In the genomic region with DNA sequence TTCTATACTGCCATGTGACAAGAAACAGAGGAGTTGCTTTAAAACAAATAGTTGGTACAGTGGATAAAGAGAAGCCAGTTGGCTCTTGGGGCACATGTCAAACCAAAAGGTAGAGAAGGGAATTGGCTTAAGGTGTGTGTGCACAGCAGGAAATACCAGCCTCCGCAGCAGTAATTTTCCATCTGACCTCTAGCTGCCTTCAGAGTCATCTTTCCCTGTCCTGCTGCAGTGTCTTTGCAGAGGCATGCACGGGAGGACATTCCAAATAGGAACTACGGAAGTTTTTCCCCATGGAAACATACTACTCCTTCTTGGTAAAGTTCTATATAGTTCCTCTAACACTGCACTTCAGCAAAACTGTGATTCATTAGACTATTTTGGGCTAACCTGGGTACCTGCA, we compare ENCODE assay signal across 23 cellular contexts.
DNase-seq lines count a peak whose midpoint lies in the region; ATAC-seq and TF ChIP-seq lines count a peak whose summit lies in the region.
"Had no signal": no experiment of that assay in that cellular context is flagged by ENCODE, and none has a peak within 500 bp of the region (broad histone marks: within the 10 kb centered on the region; RNA-seq: fewer than 3 reads in every experiment).

No MANE protein-coding gene starts in this region.

- H3K27me3 Mint-ChIP-seq in nephron (ENCODE audit: low read depth) (no peaks in the 10 kb centered on the region), GM23338 (ENCODE audit: insufficient read depth, low read depth, poor library complexity) (no peaks in the 10 kb centered on the region)
- H3K27me3 Mint-ChIP-seq: IgD-negative memory B cell had no signal

- 4% methylated on average over 3 of the region's 3 CpGs for WGBS in mammary epithelial cell (ENCODE audit: low coverage, missing lambda C conversion rate)

- H3K9ac ChIP-seq in mammary epithelial cell (ENCODE audit: insufficient read depth, low read length): no peak overlapping the region
- H3K9ac ChIP-seq: GM23248 had no signal

- H4K20me1 ChIP-seq in mammary epithelial cell (ENCODE audit: insufficient read depth, low read length) (no peaks in the 10 kb centered on the region), GM23338 (replicated peaks; ENCODE audit: insufficient read depth) (no peaks in the 10 kb centered on the region; the same call in 1 of the 2 replicates)

- ATAC-seq in Right ventricle myocardium superior (ENCODE audit: poor library complexity) (peak; percentile 55), GM23338 (no peak)
- no peak for ATAC-seq in stimulated activated effector memory CD8-positive, alpha-beta T cell treated with anti-CD3 and anti-CD28 coated beads, Interleukin-12 subunit alpha, Interleukin-12 subunit beta, amount 100 ng/mL, for 72 hours
- ATAC-seq: GM12878, Panc1 had no signal

- H3K9me3 Mint-ChIP-seq in nephron (no peaks in the 10 kb centered on the region), GM23338 (no peaks in the 10 kb centered on the region)
- H3K9me3 Mint-ChIP-seq in stimulated activated effector memory CD8-positive, alpha-beta T cell treated with anti-CD3 and anti-CD28 coated beads, Interleukin-12 subunit alpha, Interleukin-12 subunit beta, amount 100 ng/mL, for 72 hours: no peaks in the 10 kb centered on the region
- H3K9me3 Mint-ChIP-seq: CD14-positive monocyte, IgD-negative memory B cell had no signal

- H3K27ac Mint-ChIP-seq in nephron (peak overlapping the region; percentile 40 to 96 (median 78)), GM23338 (no peak overlapping the region)
- no peak overlapping the region for H3K27ac Mint-ChIP-seq in stimulated activated effector memory CD8-positive, alpha-beta T cell treated with anti-CD3 and anti-CD28 coated beads, Interleukin-12 subunit alpha, Interleukin-12 subunit beta, amount 100 ng/mL, for 72 hours
- H3K27ac Mint-ChIP-seq: CD14-positive monocyte had no signal

- no TSS peak for BruUV-seq in mammary epithelial cell (replicated peaks; lab: Mats Ljungman, UMichigan)

- H3K36me3 Mint-ChIP-seq in nephron (ENCODE audit: low read depth): peaks cover 59% of the 10 kb centered on the region
- peaks cover 28% of the 10 kb centered on the region for H3K36me3 Mint-ChIP-seq in GM23338 (ENCODE audit: low read depth)
- H3K36me3 Mint-ChIP-seq in stimulated activated effector memory CD8-positive, alpha-beta T cell treated with anti-CD3 and anti-CD28 coated beads, Interleukin-12 subunit alpha, Interleukin-12 subunit beta, amount 100 ng/mL, for 72 hours: peaks cover 54% of the 10 kb centered on the region

- CTCF ChIA-PET in mammary epithelial cell (lab: Charles Lee; ENCODE audit: low non-redundant PET): no interaction called here

- no peaks in the 10 kb centered on the region for H3K9me2 ChIP-seq in GM23338 (ENCODE audit: insufficient read depth)

- H3K9me3 ChIP-seq in left ventricle myocardium inferior (replicated peaks): no peaks in the 10 kb centered on the region
- H3K9me3 ChIP-seq in mammary epithelial cell (replicated peaks; ENCODE audit: insufficient read depth, low read length): no peaks in the 10 kb centered on the region
- H3K9me3 ChIP-seq: HAP-1, SJCRH30 had no signal

- DNase-seq in Right ventricle myocardium superior (no peak), left ventricle myocardium inferior (no peak), G401 (ENCODE audit: low spot score) (peak; percentile 38), mammary epithelial cell (peak; percentile 32), GM23338 (ENCODE audit: low spot score) (no peak), SK-N-DZ (ENCODE audit: low spot score) (no peak)
- no peak for DNase-seq in stimulated activated effector memory CD8-positive, alpha-beta T cell treated with anti-CD3 and anti-CD28 coated beads, Interleukin-12 subunit alpha, Interleukin-12 subunit beta, amount 100 ng/mL, for 72 hours (ENCODE audit: low spot score in 2 of 2)
- DNase-seq: MV-4-11; NCI-H1105 treated with DMSO at 0.1 percent for 48 hours; NCI-H2029 treated with DMSO at 0.1 percent for 48 hours; NCI-H2171; NCI-H345; NCI-H524; NCI-H774; NK-92 treated with Interleukin-12 subunit alpha and Interleukin-12 subunit beta, amount 100 ng/mL, for 24 hours; SJCRH30 had no signal

- dilution Hi-C loops in mammary epithelial cell (cut with HindIII; ENCODE audit: low sequenced_read_pairs): no loop called here

- H3K4me2 ChIP-seq in mammary epithelial cell (ENCODE audit: insufficient read depth, low read depth, low read length): peak overlapping the region; percentile 54
- no peak overlapping the region for H3K4me2 ChIP-seq in GM23338

- no peak overlapping the region for H3K27ac ChIP-seq in left ventricle myocardium inferior (replicated peaks)
- H3K27ac ChIP-seq in mammary epithelial cell (ENCODE audit: insufficient read depth, low read depth, low read length): peak overlapping the region; percentile 64
- no peak overlapping the region for H3K27ac ChIP-seq in GM23338 (ENCODE audit: low read depth)
- H3K27ac ChIP-seq: GM23248, SJCRH30 had no signal

- H3K4me3 ChIP-seq in left ventricle myocardium inferior (no peak overlapping the region), mammary epithelial cell (replicated peaks in 1 of 3; ENCODE audit: insufficient read depth in 1 of 3, low read depth in 2 of 3, low read length in 3 of 3) (no peak overlapping the region), GM23338 (no peak overlapping the region)
- H3K4me3 ChIP-seq: GM12878, GM23248, HAP-1, SJCRH30 had no signal

- in situ Hi-C loops in G401 (cut with HindIII; ENCODE audit: low sequenced_read_pairs): no loop called here
- in situ Hi-C loops in mammary epithelial cell (cut with MboI; ENCODE audit: low sequenced_read_pairs in 2 of 2): no loop called here

- TF ChIP-seq CTCF in left ventricle myocardium inferior (IDR thresholded peaks at IDR 0.05; ENCODE audit: borderline replicate concordance) (no peak), mammary epithelial cell (conservative IDR thresholded peaks at IDR 0.05 in 1 of 2, IDR thresholded peaks at IDR 0.05 in 1 of 2; ENCODE audit: extremely low read depth in 1 of 2, insufficient read depth in 1 of 2, low read depth in 1 of 2, low read length in 2 of 2) (no peak), nephron (IDR thresholded peaks at IDR 0.05; ENCODE audit: unreplicated experiment in 3 of 3) (no peak), GM23338 (conservative IDR thresholded peaks at IDR 0.05; ENCODE audit: low read depth in 2 of 2) (no peak)

- H2AFZ ChIP-seq in mammary epithelial cell (ENCODE audit: low read depth, low read length) (no peak overlapping the region), GM23338 (no peak overlapping the region)
- H2AFZ ChIP-seq: GM23248 had no signal

- H3K4me3 Mint-ChIP-seq in nephron (no peak overlapping the region), GM23338 (no peak overlapping the region)
- no peak overlapping the region for H3K4me3 Mint-ChIP-seq in stimulated activated effector memory CD8-positive, alpha-beta T cell treated with anti-CD3 and anti-CD28 coated beads, Interleukin-12 subunit alpha, Interleukin-12 subunit beta, amount 100 ng/mL, for 72 hours
- H3K4me3 Mint-ChIP-seq: CD14-positive monocyte, IgD-negative memory B cell had no signal

- intact Hi-C loops in Right ventricle myocardium superior (cut with DNase I): no loop called here
- intact Hi-C loops in left ventricle myocardium inferior (cut with micrococcal nuclease): no loop called here
- intact Hi-C loops in mammary epithelial cell (cut with micrococcal nuclease): no loop called here

- peaks cover 26% of the 10 kb centered on the region for H3K4me1 ChIP-seq in left ventricle myocardium inferior
- peaks cover 35% of the 10 kb centered on the region for H3K4me1 ChIP-seq in mammary epithelial cell (ENCODE audit: insufficient read depth, low read length)
- H3K4me1 ChIP-seq in GM23338 (ENCODE audit: insufficient read depth): no peaks in the 10 kb centered on the region
- H3K4me1 ChIP-seq: SJCRH30 had no signal

- H3K4me1 Mint-ChIP-seq in nephron: no peaks in the 10 kb centered on the region
- H3K4me1 Mint-ChIP-seq in GM23338: no peaks in the 10 kb centered on the region; the same call in 2 of the 3 replicates
- H3K4me1 Mint-ChIP-seq in stimulated activated effector memory CD8-positive, alpha-beta T cell treated with anti-CD3 and anti-CD28 coated beads, Interleukin-12 subunit alpha, Interleukin-12 subunit beta, amount 100 ng/mL, for 72 hours: peaks cover 10% of the 10 kb centered on the region
- H3K4me1 Mint-ChIP-seq: CD14-positive monocyte had no signal

- no peaks in the 10 kb centered on the region for H3F3A ChIP-seq in GM23338 (replicated peaks; ENCODE audit: low read depth)

- peaks cover 7% of the 10 kb centered on the region for H3K79me2 ChIP-seq in mammary epithelial cell (ENCODE audit: insufficient read depth, low read length)
- 0 out of 2 replicates have a peak, but pooled peaks cover 1% of the 10 kb centered on the region for H3K79me2 ChIP-seq in GM23338 (replicated peaks; ENCODE audit: insufficient read depth)

- peaks cover 69% of the 10 kb centered on the region for H3K36me3 ChIP-seq in left ventricle myocardium inferior
- peaks cover 12% of the 10 kb centered on the region for H3K36me3 ChIP-seq in mammary epithelial cell (ENCODE audit: insufficient read depth, low read length)
- H3K36me3 ChIP-seq in GM23338 (ENCODE audit: insufficient read depth): peaks cover 15% of the 10 kb centered on the region

- H3K27me3 ChIP-seq in left ventricle myocardium inferior (ENCODE audit: low read depth): no peaks in the 10 kb centered on the region
- no peaks in the 10 kb centered on the region for H3K27me3 ChIP-seq in mammary epithelial cell (ENCODE audit: insufficient read depth, low read length)
- no peaks in the 10 kb centered on the region for H3K27me3 ChIP-seq in GM23338 (ENCODE audit: insufficient read depth)
- H3K27me3 ChIP-seq: SJCRH30 had no signal

TF ChIP-seq in GM23338, 12 proteins besides CTCF, POLR2A, EP300 and RAD21 (continues in another document):
- TF ChIP-seq JUNB (IDR thresholded peaks at IDR 0.05; ENCODE audit: unreplicated experiment): no peak
- no peak for TF ChIP-seq EZH2 (IDR thresholded peaks at IDR 0.05; ENCODE audit: low read depth, unreplicated experiment)
- no peak for TF ChIP-seq NANOG (IDR thresholded peaks at IDR 0.05; ENCODE audit: borderline replicate concordance)
- no peak for TF ChIP-seq ZNF331 (CRISPR knock-in tag; IDR thresholded peaks at IDR 0.05; ENCODE audit: low read depth)

Comparison
In these comparisons a context has a peak if more than half of its experiments do, and no peak if none do; other contexts are left out.
1. DNase-seq: peak in G401 (single experiment) and mammary epithelial cell (single experiment); none in Right ventricle myocardium superior (single experiment), left ventricle myocardium inferior (single experiment), GM23338 (single experiment), stimulated activated effector memory CD8-positive, alpha-beta T cell treated with anti-CD3 and anti-CD28 coated beads, Interleukin-12 subunit alpha, Interleukin-12 subunit beta, amount 100 ng/mL, for 72 hours (0 of 2) and SK-N-DZ (single experiment).
2. H3K27ac Mint-ChIP-seq: peak in nephron (3 of 3); none in GM23338 (single experiment) and stimulated activated effector memory CD8-positive, alpha-beta T cell treated with anti-CD3 and anti-CD28 coated beads, Interleukin-12 subunit alpha, Interleukin-12 subunit beta, amount 100 ng/mL, for 72 hours (single experiment).